Comparison of ENCODE assay signal across 9 cellular contexts in the genomic region with DNA sequence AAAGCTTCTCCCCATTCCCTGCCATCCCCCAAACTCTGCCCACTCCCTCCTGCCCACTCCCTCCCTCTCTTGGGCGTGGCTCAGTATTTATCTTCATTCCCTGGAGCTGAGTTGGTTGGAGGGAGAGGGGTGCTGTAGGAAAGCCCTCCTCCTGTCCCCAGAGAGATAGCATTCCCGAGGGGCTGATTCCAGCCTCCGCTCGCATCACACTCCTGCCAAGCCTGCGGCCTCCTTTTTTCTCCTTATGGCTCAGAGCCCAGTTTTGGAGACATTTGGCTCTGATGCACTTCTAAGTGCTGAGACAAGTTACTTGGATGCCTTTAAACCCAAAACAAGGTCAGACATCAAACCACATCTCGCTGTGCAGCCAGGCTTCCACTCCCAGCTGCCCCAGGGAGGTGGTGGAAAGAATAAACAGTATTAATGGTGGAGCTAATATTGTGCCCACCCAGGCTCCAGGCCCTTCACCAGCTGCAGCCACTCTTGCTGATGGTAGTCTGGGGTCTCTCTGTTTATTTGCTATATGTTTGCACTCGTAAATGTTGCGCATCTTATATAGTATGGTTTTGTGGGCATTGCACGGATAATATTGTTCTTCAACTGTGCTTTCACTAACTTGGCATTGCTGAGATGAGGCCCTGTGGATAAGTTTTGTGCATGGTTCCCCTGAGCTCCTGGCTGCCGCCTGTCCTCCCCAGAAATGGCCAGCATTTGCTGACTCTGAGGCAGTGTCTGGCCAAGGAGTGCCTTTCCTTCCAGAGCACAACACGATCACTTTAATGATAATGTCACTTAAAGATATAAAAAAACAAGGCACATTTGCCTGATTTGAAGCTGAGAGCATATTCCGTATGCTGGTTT.
A peak's percentile ranks its signal among the peaks of the same experiment; 100 is the strongest.
DNase-seq lines count a peak whose midpoint lies in the region; TF ChIP-seq lines count a peak whose summit lies in the region.
"Had no signal": no experiment of that assay in that cellular context is flagged by ENCODE, and none has a peak within 500 bp of the region (broad histone marks: within the 10 kb centered on the region; RNA-seq: fewer than 3 reads in every experiment).

No MANE protein-coding gene starts in this region.

- H3K18ac ChIP-seq in neuronal stem cell (ENCODE audit: low read length): no peak overlapping the region

- H4K91ac ChIP-seq in neuronal stem cell (ENCODE audit: low read depth, low read length, poor library complexity): no peak overlapping the region

- TF ChIP-seq CTCF in AG09309 (IDR thresholded peaks at IDR 0.05; ENCODE audit: control insufficient read depth, insufficient read depth, low read depth, low read length, missing control alignments) (no peak), fibroblast of mammary gland (conservative IDR thresholded peaks at IDR 0.05; ENCODE audit: control insufficient read depth, insufficient read depth, low read depth, low read length) (no peak)

- peaks cover 0 to 8% of the 10 kb centered on the region in 2 donors for H3K4me1 ChIP-seq in neuronal stem cell (ENCODE audit: control insufficient read depth in 2 of 2, insufficient read depth in 1 of 2, low read depth in 1 of 2, low read length in 2 of 2)

- no peak overlapping the region for H3K14ac ChIP-seq in neuronal stem cell (ENCODE audit: low read length)

- no peak overlapping the region for H3K27ac ChIP-seq in neuronal stem cell (replicated peaks; ENCODE audit: low read length)

- no peak overlapping the region for H2BK15ac ChIP-seq in neuronal stem cell (ENCODE audit: low read length)

- no peak overlapping the region for H2BK5ac ChIP-seq in neuronal stem cell (ENCODE audit: low read length)

- no peak overlapping the region for H2BK120ac ChIP-seq in neuronal stem cell (ENCODE audit: low read depth, low read length)

- no peak overlapping the region for H4K8ac ChIP-seq in neuronal stem cell (ENCODE audit: low read depth, low read length)

- H2BK12ac ChIP-seq in neuronal stem cell (ENCODE audit: low read length): no peak overlapping the region

- H3K4me3 ChIP-seq in AG09309 (ENCODE audit: control insufficient read depth, low read depth, low read length): no peak overlapping the region
- no peak overlapping the region for H3K4me3 ChIP-seq in fibroblast of mammary gland (ENCODE audit: control insufficient read depth, low read depth, low read length)
- H3K4me3 ChIP-seq in neuronal stem cell (ENCODE audit: low read length in 2 of 2): no peak overlapping the region

- no peak overlapping the region for H3K9ac ChIP-seq in neuronal stem cell (ENCODE audit: low read depth, low read length, poor library complexity)

- no peak overlapping the region for H3K4ac ChIP-seq in neuronal stem cell (ENCODE audit: low read length)

- WGBS in neuronal stem cell (ENCODE audit: extremely low coverage in 2 of 2, insufficient read length in 2 of 2, insufficient replicate concordance in 1 of 2), 2 donors: no CpG with 5 or more reads among the region's 12 CpGs

- H2AFZ ChIP-seq in neuronal stem cell (ENCODE audit: low read length): no peak overlapping the region

- H2AK5ac ChIP-seq in neuronal stem cell (ENCODE audit: low read depth, low read length): no peak overlapping the region

- no peaks in the 10 kb centered on the region for H3K79me1 ChIP-seq in neuronal stem cell (ENCODE audit: low read depth, low read length)

- H3K36me3 ChIP-seq in neuronal stem cell (replicated peaks in 1 of 2; ENCODE audit: control insufficient read depth in 2 of 2, insufficient read depth in 2 of 2, low read length in 2 of 2): no peaks in the 10 kb centered on the region

- no peaks in the 10 kb centered on the region for H3K9me3 ChIP-seq in neuronal stem cell (replicated peaks in 1 of 2; ENCODE audit: control insufficient read depth in 2 of 2, insufficient read depth in 1 of 2, low read depth in 1 of 2, low read length in 2 of 2)

- H3K23ac ChIP-seq in neuronal stem cell (ENCODE audit: low read depth, low read length, poor library complexity): no peak overlapping the region

- H3K27me3 ChIP-seq in neuronal stem cell (ENCODE audit: control insufficient read depth in 3 of 3, insufficient read depth in 3 of 3, low read depth in 1 of 3, low read length in 3 of 3): no peaks in the 10 kb centered on the region

- DNase-seq in AG09309 (ENCODE audit: low read depth) (peak; percentile 49), NCI-H226 (peak; percentile 97), fibroblast of mammary gland (ENCODE audit: low read depth) (peak; percentile 87), pons (ENCODE audit: low spot score) (peak; percentile 48), Ammon's horn (ENCODE audit: low spot score) (no peak), neuronal stem cell (ENCODE audit: low spot score) (no peak), mucosa of gallbladder (ENCODE audit: low spot score) (no peak)
- DNase-seq in activated CD4-positive, CD25-positive, alpha-beta regulatory T cell (lab: John Stamatoyannopoulos, UW): no peak
- DNase-seq: activated naive CD4-positive, alpha-beta T cell treated with anti-CD3 and anti-CD28 coated beads, Interleukin-2, amount 50 U/mL, for 16 hours had no signal

- H3K4me2 ChIP-seq in neuronal stem cell (ENCODE audit: insufficient read depth, low read length, poor library complexity, severe bottlenecking): no peak overlapping the region

Comparison
In these comparisons a context has a peak if more than half of its experiments do, and no peak if none do; other contexts are left out.
1. DNase-seq: peak in AG09309 (single experiment), NCI-H226 (single experiment), fibroblast of mammary gland (single experiment) and pons (single experiment); none in activated CD4-positive, CD25-positive, alpha-beta regulatory T cell (0 of 4), Ammon's horn (single experiment), neuronal stem cell (single experiment) and mucosa of gallbladder (single experiment).